In genomic region chr2:147364597-147364996, GRCh38 we compare ENCODE assay signal across 1 cellular context.
TF ChIP-seq lines count a peak whose summit lies in the region.

No MANE protein-coding gene starts in this region.

TF ChIP-seq in GM23338, 12 proteins besides CTCF, POLR2A, EP300 and RAD21:
- TF ChIP-seq ZNF462 (CRISPR knock-in tag; IDR thresholded peaks at IDR 0.05) = no peak
